ENCODE assay signal across 8 cellular contexts in genomic region chr1:33256335-33256700, GRCh38. TPM values are rescaled to one million over a fixed set of nuclear protein-coding genes. Genes with fewer than 3 reads are reported as not detected.
DNase-seq lines count a peak whose midpoint lies in the region; ATAC-seq lines count a peak whose summit lies in the region.

Gene ZNF362 (plus strand): TSS chr1:33256492. CDS start chr1:33270575, 14,083 bp downstream.

- ATAC-seq in GM21619 (IDR thresholded peaks at IDR 0.05; ENCODE audit: unreplicated experiment) (peak; percentile 53), left colon (peak; percentile 48), HG03520 (IDR thresholded peaks at IDR 0.05; ENCODE audit: unreplicated experiment) (no peak)

- peak; percentile 44 for DNase-seq in COR-L47 (lab: John Stamatoyannopoulos, UW)
- DNase-seq in NCI-H2196 treated with DMSO at 0.1 percent for 48 hours (lab: John Stamatoyannopoulos, UW; ENCODE audit: unreplicated experiment), result peak; percentile 24
- peak; percentile 68 for DNase-seq in activated CD4-positive, alpha-beta T cell treated with anti-CD3 and anti-CD28 coated beads, Interleukin-2, amount 50 U/mL, for 1 hour
- peak; percentile 54 for DNase-seq in dedifferentiated amniotic fluid mesenchymal stem cell (ENCODE audit: extremely low spot score)
- peak in 1 of 2 donors; percentile 75 for DNase-seq in left colon
- peak; percentile 53 to 62 for DNase-seq in stimulated activated CD4-positive, alpha-beta T cell treated with anti-CD3 and anti-CD28 coated beads, Interleukin-1b, Interleukin-23, amount 100 ng/mL, for 4 hours (ENCODE audit: low read depth in 2 of 2)

- intact Hi-C loops in left colon (cut with DNase I, micrococcal nuclease), result no loop called here

RNA-seq across cellular contexts. Expression of gene ZNF362, which starts in this region (rescaled TPM):
- 10 to 100 TPM in 1 of 2 donors, 1 to 10 TPM in 1; 8.1 to 14.7 TPM for total RNA-seq in left colon
